17 cellular contexts compared by ENCODE assay signal in the genomic region with DNA sequence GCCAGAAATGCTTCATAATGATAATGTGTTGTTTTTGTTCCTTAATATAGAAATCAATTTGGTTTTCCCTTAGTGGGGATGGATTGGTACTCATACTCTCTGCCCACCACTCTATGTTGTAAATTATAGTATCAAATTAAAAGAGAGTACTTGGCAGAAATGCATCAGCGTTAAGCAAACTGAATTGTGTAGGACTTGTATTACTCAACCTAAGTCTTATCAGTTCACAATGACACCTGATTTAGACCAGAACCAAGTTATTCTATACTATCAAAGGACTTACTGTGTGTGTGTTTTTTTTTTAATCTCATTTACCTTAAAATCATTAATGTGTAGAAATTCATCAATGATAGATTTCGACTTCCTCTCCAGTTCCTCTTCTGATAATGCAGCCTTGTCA.
DNase-seq lines count a peak whose midpoint lies in the region; ATAC-seq and TF ChIP-seq lines count a peak whose summit lies in the region.
"Had no signal": no experiment of that assay in that cellular context is flagged by ENCODE, and none has a peak within 500 bp of the region (broad histone marks: within the 10 kb centered on the region; RNA-seq: fewer than 3 reads in every experiment).

No MANE protein-coding gene starts in this region.

- no TSS peak for BruUV-seq in MCF 10A (replicated peaks; lab: Mats Ljungman, UMichigan)

- H3K36me3 Mint-ChIP-seq in MCF 10A (ENCODE audit: insufficient read depth, unreplicated experiment), result peaks cover 73% of the 10 kb centered on the region

- H3K4me1 ChIP-seq in breast epithelium, result no peaks in the 10 kb centered on the region

- TF ChIP-seq POLR2A in breast epithelium (IDR thresholded peaks at IDR 0.05), result no peak

- H3K4me3 ChIP-seq in breast epithelium, result no peak overlapping the region
- H3K4me3 ChIP-seq in fibroblast of pulmonary artery (replicated peaks; ENCODE audit: low read depth, low read length), result no peak overlapping the region
- H3K4me3 ChIP-seq in H7 (ENCODE audit: insufficient read depth, low read depth, low read length), result no peak overlapping the region
- H3K4me3 ChIP-seq: BLaER1 treated with 17β-estradiol and CSF1 and Interleukin-3, amounts not matched to agents 10 nM and 100 nM had no signal

- no peak overlapping the region for H3K27ac ChIP-seq in breast epithelium
- H3K27ac ChIP-seq: BLaER1 treated with 17β-estradiol and CSF1 and Interleukin-3, amounts not matched to agents 10 nM and 100 nM had no signal

- ATAC-seq in HG02763 (IDR thresholded peaks at IDR 0.05; ENCODE audit: unreplicated experiment), result no peak
- ATAC-seq: CD8-positive, alpha-beta T cell had no signal

- intact Hi-C loops in MCF 10A (cut with micrococcal nuclease), result loop anchor here (10.0 kb wide), 1 partner anchor 154 kb away; no protein-coding TSS in a partner anchor
- intact Hi-C loops in breast epithelium (cut with DNase I; ENCODE audit: low total_unique reads), result no loop called here

- peak overlapping the region; percentile 10 for H3K27ac Mint-ChIP-seq in MCF 10A (ENCODE audit: low read depth, unreplicated experiment)
- H3K27ac Mint-ChIP-seq: B cell; CD8-positive, alpha-beta T cell; H9 had no signal

- H3K9me3 Mint-ChIP-seq in MCF 10A (ENCODE audit: unreplicated experiment), result no peaks in the 10 kb centered on the region
- H3K9me3 Mint-ChIP-seq: CD8-positive, alpha-beta T cell; H9 had no signal

- H3K4me3 Mint-ChIP-seq in MCF 10A (ENCODE audit: unreplicated experiment), result no peak overlapping the region
- H3K4me3 Mint-ChIP-seq: B cell; CD8-positive, alpha-beta T cell; H9 had no signal

- H3K27me3 ChIP-seq in breast epithelium, result no peaks in the 10 kb centered on the region
- H3K27me3 ChIP-seq in H7 (ENCODE audit: control insufficient read depth, insufficient read depth, low read length), result no peaks in the 10 kb centered on the region
- H3K27me3 ChIP-seq: BLaER1 treated with 17β-estradiol and CSF1 and Interleukin-3, amounts not matched to agents 10 nM and 100 nM had no signal

- no peaks in the 10 kb centered on the region for H3K27me3 Mint-ChIP-seq in MCF 10A (ENCODE audit: insufficient read depth, unreplicated experiment)
- H3K27me3 Mint-ChIP-seq: B cell had no signal

- POLR2A ChIA-PET in MCF 10A (lab: Yijun Ruan, JAX), result interaction anchor here (0.7 to 1.3 kb wide), 2 partner anchors 35 to 61 kb away, joined by 3 to 4 read pairs; no protein-coding TSS in a partner anchor

- peaks cover 18% of the 10 kb centered on the region for H3K4me1 Mint-ChIP-seq in MCF 10A (ENCODE audit: insufficient read depth, unreplicated experiment)
- H3K4me1 Mint-ChIP-seq: B cell, H9 had no signal

- DNase-seq in MCF 10A (ENCODE audit: unreplicated experiment) (no peak), breast epithelium (ENCODE audit: low spot score in 2 of 2) (no peak), SK-N-DZ (ENCODE audit: low spot score) (peak; percentile 9), fibroblast of pulmonary artery (ENCODE audit: low read depth) (peak; percentile 17), H7 (no peak), foreskin melanocyte (no peak)
- DNase-seq: 8988T; Calu3; CD8-positive, alpha-beta T cell; DMS79 treated with DMSO at 0.1 percent for 48 hours; GF-D8; GOT3; H9; IMR-90 had no signal

- CTCF ChIA-PET in MCF 10A (lab: Yijun Ruan, JAX), result no interaction called here

- TF ChIP-seq CTCF in MCF 10A (IDR thresholded peaks at IDR 0.05; ENCODE audit: unreplicated experiment) (no peak), breast epithelium (IDR thresholded peaks at IDR 0.05) (no peak), fibroblast of pulmonary artery (IDR thresholded peaks at IDR 0.05; ENCODE audit: low read length, missing control alignments) (no peak)

- no peaks in the 10 kb centered on the region for H3K9me3 ChIP-seq in breast epithelium
- H3K9me3 ChIP-seq: BLaER1 treated with 17β-estradiol and CSF1 and Interleukin-3, amounts not matched to agents 10 nM and 100 nM had no signal

- H3K36me3 ChIP-seq in breast epithelium, result no peaks in the 10 kb centered on the region
- peaks cover 13% of the 10 kb centered on the region for H3K36me3 ChIP-seq in H7 (replicated peaks; ENCODE audit: control insufficient read depth, insufficient read depth, low read length)

Comparison
In these comparisons a context has a peak if more than half of its experiments do, and no peak if none do; other contexts are left out.
1. DNase-seq: peak in SK-N-DZ (single experiment) and fibroblast of pulmonary artery (single experiment); none in MCF 10A (single experiment), breast epithelium (0 of 2), H7 (single experiment) and foreskin melanocyte (single experiment).